ENCODE assay signal across 1 cellular context in the genomic region with DNA sequence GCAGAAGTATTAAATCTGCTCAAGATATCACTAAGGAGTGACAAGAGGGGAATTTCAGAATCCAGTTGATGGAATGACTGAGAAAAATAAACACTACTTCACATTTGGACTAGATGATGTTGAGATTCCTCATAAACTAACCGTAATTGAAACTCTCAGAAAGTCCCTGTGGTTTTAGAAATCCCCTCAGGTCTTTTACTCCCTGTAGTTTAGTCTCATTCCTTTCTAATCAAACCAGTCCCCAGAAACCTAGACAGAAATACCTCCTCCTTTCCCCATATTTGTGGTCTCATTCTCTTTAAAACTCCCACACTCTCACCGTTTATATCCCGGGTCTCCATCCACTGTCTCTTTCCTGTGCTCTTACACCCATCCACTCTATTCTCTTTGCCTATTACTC.
TF ChIP-seq lines count a peak whose summit lies in the region.

No MANE protein-coding gene starts in this region.

TF ChIP-seq in WTC11, 78 proteins besides CTCF, POLR2A, EP300 and RAD21 (continued from another document):
- TF ChIP-seq, protein P1, sequence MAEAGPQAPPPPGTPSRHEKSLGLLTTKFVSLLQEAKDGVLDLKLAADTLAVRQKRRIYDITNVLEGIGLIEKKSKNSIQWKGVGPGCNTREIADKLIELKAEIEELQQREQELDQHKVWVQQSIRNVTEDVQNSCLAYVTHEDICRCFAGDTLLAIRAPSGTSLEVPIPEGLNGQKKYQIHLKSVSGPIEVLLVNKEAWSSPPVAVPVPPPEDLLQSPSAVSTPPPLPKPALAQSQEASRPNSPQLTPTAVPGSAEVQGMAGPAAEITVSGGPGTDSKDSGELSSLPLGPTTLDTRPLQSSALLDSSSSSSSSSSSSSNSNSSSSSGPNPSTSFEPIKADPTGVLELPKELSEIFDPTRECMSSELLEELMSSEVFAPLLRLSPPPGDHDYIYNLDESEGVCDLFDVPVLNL (CRISPR knock-in tag; IDR thresholded peaks at IDR 0.05; ENCODE audit: borderline replicate concordance, low read depth): no peak
- TF ChIP-seq, protein P2, sequence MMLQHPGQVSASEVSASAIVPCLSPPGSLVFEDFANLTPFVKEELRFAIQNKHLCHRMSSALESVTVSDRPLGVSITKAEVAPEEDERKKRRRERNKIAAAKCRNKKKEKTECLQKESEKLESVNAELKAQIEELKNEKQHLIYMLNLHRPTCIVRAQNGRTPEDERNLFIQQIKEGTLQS (CRISPR knock-in tag; conservative IDR thresholded peaks at IDR 0.05): no peak
- TF ChIP-seq, protein P3, sequence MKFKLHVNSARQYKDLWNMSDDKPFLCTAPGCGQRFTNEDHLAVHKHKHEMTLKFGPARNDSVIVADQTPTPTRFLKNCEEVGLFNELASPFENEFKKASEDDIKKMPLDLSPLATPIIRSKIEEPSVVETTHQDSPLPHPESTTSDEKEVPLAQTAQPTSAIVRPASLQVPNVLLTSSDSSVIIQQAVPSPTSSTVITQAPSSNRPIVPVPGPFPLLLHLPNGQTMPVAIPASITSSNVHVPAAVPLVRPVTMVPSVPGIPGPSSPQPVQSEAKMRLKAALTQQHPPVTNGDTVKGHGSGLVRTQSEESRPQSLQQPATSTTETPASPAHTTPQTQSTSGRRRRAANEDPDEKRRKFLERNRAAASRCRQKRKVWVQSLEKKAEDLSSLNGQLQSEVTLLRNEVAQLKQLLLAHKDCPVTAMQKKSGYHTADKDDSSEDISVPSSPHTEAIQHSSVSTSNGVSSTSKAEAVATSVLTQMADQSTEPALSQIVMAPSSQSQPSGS (CRISPR knock-in tag; IDR thresholded peaks at IDR 0.05; ENCODE audit: borderline replicate concordance, low read depth): no peak
- TF ChIP-seq, protein P4, sequence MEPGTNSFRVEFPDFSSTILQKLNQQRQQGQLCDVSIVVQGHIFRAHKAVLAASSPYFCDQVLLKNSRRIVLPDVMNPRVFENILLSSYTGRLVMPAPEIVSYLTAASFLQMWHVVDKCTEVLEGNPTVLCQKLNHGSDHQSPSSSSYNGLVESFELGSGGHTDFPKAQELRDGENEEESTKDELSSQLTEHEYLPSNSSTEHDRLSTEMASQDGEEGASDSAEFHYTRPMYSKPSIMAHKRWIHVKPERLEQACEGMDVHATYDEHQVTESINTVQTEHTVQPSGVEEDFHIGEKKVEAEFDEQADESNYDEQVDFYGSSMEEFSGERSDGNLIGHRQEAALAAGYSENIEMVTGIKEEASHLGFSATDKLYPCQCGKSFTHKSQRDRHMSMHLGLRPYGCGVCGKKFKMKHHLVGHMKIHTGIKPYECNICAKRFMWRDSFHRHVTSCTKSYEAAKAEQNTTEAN (CRISPR knock-in tag; IDR thresholded peaks at IDR 0.05): no peak
- TF ChIP-seq EMX1 (CRISPR knock-in tag; IDR thresholded peaks at IDR 0.05): no peak
- TF ChIP-seq ZNF232 (CRISPR knock-in tag; IDR thresholded peaks at IDR 0.05): no peak
- TF ChIP-seq NR2C2 (CRISPR knock-in tag; IDR thresholded peaks at IDR 0.05): no peak
TF ChIP-seq in WTC11: peak in this region for 0.
